ENCODE assay signal across 8 cellular contexts in the genomic region with DNA sequence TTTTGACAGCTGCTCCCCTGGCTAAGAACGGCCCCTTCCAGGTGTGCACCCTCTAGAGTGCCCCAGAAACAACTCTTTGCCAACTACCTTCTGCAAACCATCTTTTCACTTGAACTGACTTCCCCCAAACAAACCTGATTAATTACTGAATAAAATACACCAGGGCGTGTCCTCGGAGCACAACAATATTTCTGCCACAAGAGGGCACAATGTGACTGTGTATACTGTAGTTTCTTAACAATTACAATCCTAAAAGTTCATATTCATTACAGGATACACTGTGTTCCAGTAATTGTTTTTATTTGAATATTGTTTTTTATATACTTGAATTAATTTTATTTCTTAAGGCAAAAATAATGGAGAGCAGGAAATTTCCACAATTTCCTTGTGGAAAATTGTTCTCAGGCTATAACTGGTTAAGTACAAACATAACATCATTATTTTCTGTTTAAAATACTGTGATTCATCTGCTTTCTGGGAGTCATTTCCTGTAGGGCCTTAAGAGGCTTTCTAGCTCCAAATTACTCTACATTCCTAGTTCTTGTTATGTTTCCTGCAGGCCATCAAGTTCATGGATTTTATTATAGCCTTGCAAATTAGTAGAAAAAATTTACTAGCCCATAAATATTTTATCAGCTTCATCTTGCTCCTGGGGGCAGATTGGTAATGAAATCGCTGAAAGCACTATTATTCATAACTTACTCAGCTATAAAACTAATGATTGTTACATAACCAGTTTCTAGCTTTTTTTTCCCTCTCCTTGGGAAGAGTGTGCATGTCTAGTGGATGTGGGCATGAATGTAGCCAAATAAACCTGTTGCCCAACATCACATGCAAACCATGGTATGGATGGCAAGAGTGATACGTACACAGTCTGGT. TPM values are rescaled to one million over a fixed set of nuclear protein-coding genes. Genes with fewer than 3 reads are reported as not detected.
A peak's percentile ranks its signal among the peaks of the same experiment; 100 is the strongest.
DNase-seq lines count a peak whose midpoint lies in the region; ATAC-seq and TF ChIP-seq lines count a peak whose summit lies in the region.

No MANE protein-coding gene starts in this region.

- H3K9me3 Mint-ChIP-seq in Calu3 (ENCODE audit: low read depth, unreplicated experiment) (peaks cover 2% of the 10 kb centered on the region), endothelial cell (ENCODE audit: unreplicated experiment) (no peaks in the 10 kb centered on the region), naive B cell (peaks cover 0 to 3% (median 0%) of the 10 kb centered on the region in 7 donors)
- H3K9me3 Mint-ChIP-seq in activated CD4-positive, alpha-beta memory T cell treated with anti-CD3 and anti-CD28 coated beads for 36 hours: no peaks in the 10 kb centered on the region

- TF ChIP-seq POLR2A in thyroid gland (IDR thresholded peaks at IDR 0.05): no peak

- peak; percentile 66 for ATAC-seq in HG03095 (IDR thresholded peaks at IDR 0.05; ENCODE audit: unreplicated experiment)
- peak; percentile 47 to 72 for ATAC-seq in naive B cell (ENCODE audit: low read depth in 2 of 2)
- ATAC-seq in GM19452 (IDR thresholded peaks at IDR 0.05; ENCODE audit: unreplicated experiment): no peak

- H3K4me1 Mint-ChIP-seq in Calu3 (ENCODE audit: low read depth, unreplicated experiment) (peaks cover 47% of the 10 kb centered on the region), endothelial cell (ENCODE audit: unreplicated experiment) (peaks cover 16% of the 10 kb centered on the region), naive B cell (no peaks in the 10 kb centered on the region)
- H3K4me1 Mint-ChIP-seq in activated CD4-positive, alpha-beta memory T cell treated with anti-CD3 and anti-CD28 coated beads for 36 hours (ENCODE audit: low read depth): peaks cover 4% of the 10 kb centered on the region

- H3K4me1 ChIP-seq in thyroid gland: no peaks in the 10 kb centered on the region

- no peak overlapping the region for H3K27ac Mint-ChIP-seq in Calu3 (ENCODE audit: unreplicated experiment)
- no peak overlapping the region for H3K27ac Mint-ChIP-seq in activated CD4-positive, alpha-beta memory T cell treated with anti-CD3 and anti-CD28 coated beads for 36 hours
- no peak overlapping the region for H3K27ac Mint-ChIP-seq in endothelial cell (ENCODE audit: unreplicated experiment)
- no peak overlapping the region for H3K27ac Mint-ChIP-seq in naive B cell

- no peak overlapping the region for H3K27ac ChIP-seq in thyroid gland

- no peak overlapping the region for H3K4me3 ChIP-seq in thyroid gland (replicated peaks in 1 of 3)

- CTCF ChIA-PET in Calu3 (lab: Charles Lee): interaction anchor here (1.0 to 1.6 kb wide), 4 partner anchors 9 to 460 kb away, joined by 3 to 6 read pairs (median 5); no protein-coding TSS in a partner anchor
- CTCF ChIA-PET in activated CD4-positive, alpha-beta memory T cell treated with anti-CD3 and anti-CD28 coated beads for 36 hours (lab: Charles Lee): interaction anchor here (0.6 to 2.2 kb wide), 35 partner anchors 9 to 731 kb away, joined by 3 to 8 read pairs (median 4); partner anchors contain the start of genes AMD1 and GTF3C6

- TF ChIP-seq CTCF in Calu3 (IDR thresholded peaks at IDR 0.05; ENCODE audit: unreplicated experiment): peak; percentile 47
- peak; percentile 74 for TF ChIP-seq CTCF in endothelial cell (IDR thresholded peaks at IDR 0.05; ENCODE audit: unreplicated experiment)
- peak; percentile 35 to 82 (median 69) for TF ChIP-seq CTCF in thyroid gland (IDR thresholded peaks at IDR 0.05)

- BruUV-seq in Calu3 (replicated peaks; lab: Mats Ljungman, UMichigan): no TSS peak

- no peaks in the 10 kb centered on the region for H3K27me3 ChIP-seq in thyroid gland

- H3K4me3 Mint-ChIP-seq in Calu3 (ENCODE audit: low read depth, unreplicated experiment) (no peak overlapping the region), endothelial cell (ENCODE audit: unreplicated experiment) (no peak overlapping the region), naive B cell (no peak overlapping the region)
- H3K4me3 Mint-ChIP-seq in activated CD4-positive, alpha-beta memory T cell treated with anti-CD3 and anti-CD28 coated beads for 36 hours: no peak overlapping the region

- intact Hi-C loops in Calu3 (cut with micrococcal nuclease; ENCODE audit: unreplicated experiment): loop anchor here (1.0 to 10.0 kb wide), 6 partner anchors 46 to 471 kb away; partner anchors contain the start of gene CDK19
- intact Hi-C loops in activated CD4-positive, alpha-beta memory T cell treated with anti-CD3 and anti-CD28 coated beads for 36 hours (cut with micrococcal nuclease): loop anchor here (1.0 to 5.0 kb wide), 9 partner anchors 63 to 684 kb away; partner anchors contain the start of gene RPF2
- intact Hi-C loops in thyroid gland (cut with DNase I): loop anchor here (10.0 kb wide), 1 partner anchor 427 kb away; the partner anchor contains the start of gene GTF3C6

- H3K9me3 ChIP-seq in thyroid gland: no peaks in the 10 kb centered on the region

- 24 to 26% methylated on average over 5 of the region's 5 CpGs for WGBS in thyroid gland, 2 donors

- no peaks in the 10 kb centered on the region for H3K36me3 ChIP-seq in thyroid gland

- POLR2A ChIA-PET in activated CD4-positive, alpha-beta memory T cell treated with anti-CD3 and anti-CD28 coated beads for 36 hours (lab: Charles Lee): interaction anchor here (0.7 to 0.8 kb wide), 2 partner anchors 287 to 346 kb away, joined by 3 read pairs; partner anchors contain the start of genes AMD1 and CDK19

- H3K27me3 Mint-ChIP-seq in Calu3 (ENCODE audit: unreplicated experiment): no peaks in the 10 kb centered on the region
- H3K27me3 Mint-ChIP-seq in activated CD4-positive, alpha-beta memory T cell treated with anti-CD3 and anti-CD28 coated beads for 36 hours: no peaks in the 10 kb centered on the region
- H3K27me3 Mint-ChIP-seq in endothelial cell (ENCODE audit: unreplicated experiment): no peaks in the 10 kb centered on the region
- peaks cover 0 to 9% (median 9%) of the 10 kb centered on the region in 3 donors for H3K27me3 Mint-ChIP-seq in naive B cell

- no peaks in the 10 kb centered on the region for H3K36me3 Mint-ChIP-seq in Calu3 (ENCODE audit: insufficient read depth, unreplicated experiment)
- no peaks in the 10 kb centered on the region for H3K36me3 Mint-ChIP-seq in activated CD4-positive, alpha-beta memory T cell treated with anti-CD3 and anti-CD28 coated beads for 36 hours
- H3K36me3 Mint-ChIP-seq in endothelial cell (ENCODE audit: low read depth, unreplicated experiment): no peaks in the 10 kb centered on the region
- no peaks in the 10 kb centered on the region for H3K36me3 Mint-ChIP-seq in naive B cell

- DNase-seq in Calu3: peak; percentile 62
- peak; percentile 10 for DNase-seq in NCI-H82 treated with DMSO at 0.1 percent for 48 hours (lab: John Stamatoyannopoulos, UW; ENCODE audit: unreplicated experiment)
- DNase-seq in activated CD4-positive, alpha-beta memory T cell treated with anti-CD3 and anti-CD28 coated beads for 36 hours: peak; percentile 57
- peak; percentile 45 for DNase-seq in endothelial cell (ENCODE audit: low spot score)
- DNase-seq in naive B cell: peak; percentile 36
- DNase-seq in thyroid gland: peak; percentile 36 to 44

RNA-seq across cellular contexts. Expression of gene SLC22A16, which starts 51.9 kb away (rescaled TPM):
- total RNA-seq in Calu3 (2022) (not detected in 2 replicates), endothelial cell (ENCODE audit: unreplicated experiment) (0.54 TPM), thyroid gland (under 1 TPM in 1 of 4 donors, not detected in 3; 0.27 TPM)
- not detected for total RNA-seq in activated CD4-positive, alpha-beta memory T cell treated with anti-CD3 and anti-CD28 coated beads for 36 hours
- not detected for polyA plus RNA-seq in naive B cell (ENCODE audit: low read depth in 6 of 6)

Comparison
In these comparisons a context has a peak if more than half of its experiments do, and no peak if none do; other contexts are left out.
1. DNase-seq: peak in every context shown above with its lines; median percentile 62 in Calu3; 57 in activated CD4-positive, alpha-beta memory T cell treated with anti-CD3 and anti-CD28 coated beads for 36 hours; 45 in endothelial cell; 40 in thyroid gland; 36 in naive B cell; 10 in NCI-H82 treated with DMSO at 0.1 percent for 48 hours.